Comparison of ENCODE assay signal across 8 cellular contexts in genomic region chr2:112645396-112646101, GRCh38. TPM values are rescaled to one million over a fixed set of nuclear protein-coding genes. Genes with fewer than 3 reads are reported as not detected.
DNase-seq lines count a peak whose midpoint lies in the region; ATAC-seq and TF ChIP-seq lines count a peak whose summit lies in the region.

TSS of gene SLC20A1 (plus strand) at chr2:112645939. CDS start at chr2:112646829, 890 bp downstream.

- peak within 1 kb of the TSS; percentile 94 for H3K4me3 ChIP-seq in GM08714 (ENCODE audit: low read length)
- H3K4me3 ChIP-seq in HFF-Myc (replicated peaks; ENCODE audit: low read depth, low read length): peak within 1 kb of the TSS; percentile 93
- H3K4me3 ChIP-seq in SK-N-SH (ENCODE audit: low read depth in 2 of 2, low read length in 1 of 2): peak within 1 kb of the TSS; percentile 62 to 76
- H3K4me3 ChIP-seq in osteoblast (ENCODE audit: insufficient read depth, low read length): peak within 1 kb of the TSS; percentile 91
- H3K4me3 ChIP-seq in thoracic aorta: peak within 1 kb of the TSS; percentile 95

- peaks cover 21 to 48% of the 10 kb centered on the region in 2 experiments for H3K4me1 ChIP-seq in SK-N-SH (ENCODE audit: control insufficient read depth in 1 of 2, insufficient read depth in 2 of 2, low read depth in 1 of 2, low read length in 1 of 2)
- peaks cover 70% of the 10 kb centered on the region for H3K4me1 ChIP-seq in osteoblast (ENCODE audit: insufficient read depth, low read length)
- peaks cover 18 to 59% of the 10 kb centered on the region in 2 donors for H3K4me1 ChIP-seq in thoracic aorta (ENCODE audit: control insufficient read depth in 1 of 2, low read depth in 2 of 2)

- H3K27me3 ChIP-seq in SK-N-SH (ENCODE audit: insufficient read depth) (no peaks in the 10 kb centered on the region), osteoblast (ENCODE audit: insufficient read depth, low read length) (no peaks in the 10 kb centered on the region), thoracic aorta (replicated peaks; ENCODE audit: insufficient read depth) (no peaks in the 10 kb centered on the region)

- 2% methylated on average over 18 of the region's 82 CpGs for WGBS in SK-N-SH (ENCODE audit: low lambda C conversion rate)

- H3K4me1 Mint-ChIP-seq in activated naive CD4-positive, alpha-beta T cell treated with anti-CD3 and anti-CD28 coated beads, Interleukin-2, amount 50 U/mL, for 24 hours: peaks cover 54% of the 10 kb centered on the region

- H3K4me3 Mint-ChIP-seq in activated naive CD4-positive, alpha-beta T cell treated with anti-CD3 and anti-CD28 coated beads, Interleukin-2, amount 50 U/mL, for 24 hours: peak within 1 kb of the TSS; percentile 96

- peak; percentile 71 for DNase-seq in HFF-Myc (ENCODE audit: extremely low read depth, low read depth)
- peak; percentile 98 for DNase-seq in NAMALWA (ENCODE audit: low spot score)
- DNase-seq in SK-N-SH: peak; percentile 99
- no peak for DNase-seq in glomerular endothelial cell (ENCODE audit: extremely low read depth, low read depth, low spot score)
- DNase-seq in osteoblast (ENCODE audit: insufficient read length, low spot score, missing footprints): peak; percentile 99
- peak; percentile 67 for DNase-seq in thoracic aorta (ENCODE audit: low spot score)

- H3K9me3 ChIP-seq in SK-N-SH (no peaks in the 10 kb centered on the region), osteoblast (ENCODE audit: low read depth, low read length) (no peaks in the 10 kb centered on the region), thoracic aorta (no peaks in the 10 kb centered on the region)

- TF ChIP-seq EP300 in SK-N-SH (IDR thresholded peaks at IDR 0.05; ENCODE audit: borderline replicate concordance in 1 of 2, low read depth in 1 of 2, low read length in 1 of 2): no peak

- no peak for TF ChIP-seq RAD21 in SK-N-SH (IDR thresholded peaks at IDR 0.05; ENCODE audit: low read length)

- peaks cover 22% of the 10 kb centered on the region for H3K36me3 Mint-ChIP-seq in activated naive CD4-positive, alpha-beta T cell treated with anti-CD3 and anti-CD28 coated beads, Interleukin-2, amount 50 U/mL, for 24 hours

- peaks cover 40% of the 10 kb centered on the region for H4K20me1 ChIP-seq in SK-N-SH (ENCODE audit: insufficient read depth)
- H4K20me1 ChIP-seq in osteoblast (ENCODE audit: insufficient read depth, low read length): peaks cover 36% of the 10 kb centered on the region

- H3K27me3 Mint-ChIP-seq in activated naive CD4-positive, alpha-beta T cell treated with anti-CD3 and anti-CD28 coated beads, Interleukin-2, amount 50 U/mL, for 24 hours: no peaks in the 10 kb centered on the region

- peak within 1 kb of the TSS; percentile 87 to 93 for H3K27ac ChIP-seq in SK-N-SH (ENCODE audit: low read depth in 2 of 2, low read length in 1 of 2)
- H3K27ac ChIP-seq in osteoblast (ENCODE audit: low read depth, low read length): peak within 1 kb of the TSS; percentile 83
- peak within 1 kb of the TSS; percentile 96 to 97 for H3K27ac ChIP-seq in thoracic aorta

- H3K9me2 ChIP-seq in SK-N-SH: no peaks in the 10 kb centered on the region

- H3K9me3 Mint-ChIP-seq in activated naive CD4-positive, alpha-beta T cell treated with anti-CD3 and anti-CD28 coated beads, Interleukin-2, amount 50 U/mL, for 24 hours: no peaks in the 10 kb centered on the region

- CTCF ChIA-PET in SK-N-SH (lab: Yijun Ruan, JAX): interaction anchor here (0.9 to 3.2 kb wide), 13 partner anchors 10 to 117 kb away, joined by 3 to 26 read pairs (median 5); no protein-coding TSS in a partner anchor

- H3K36me3 ChIP-seq in SK-N-SH (replicated peaks in 1 of 2; ENCODE audit: control insufficient read depth in 1 of 2, insufficient read depth in 2 of 2, low read length in 1 of 2) (peaks cover 31 to 34% of the 10 kb centered on the region in 2 experiments), osteoblast (ENCODE audit: insufficient read depth, low read length) (peaks cover 38% of the 10 kb centered on the region), thoracic aorta (peaks cover 5% of the 10 kb centered on the region)

- peaks cover 22% of the 10 kb centered on the region for H3F3A ChIP-seq in SK-N-SH (replicated peaks; ENCODE audit: insufficient read depth)

- peak within 1 kb of the TSS; percentile 81 for H2AFZ ChIP-seq in SK-N-SH (ENCODE audit: low read depth)
- H2AFZ ChIP-seq in osteoblast (ENCODE audit: low read length): peak within 1 kb of the TSS; percentile 69

- H3K4me2 ChIP-seq in SK-N-SH: peak within 1 kb of the TSS; percentile 97
- H3K4me2 ChIP-seq in osteoblast (ENCODE audit: insufficient read depth, low read length): peak within 1 kb of the TSS; percentile 99

- TF ChIP-seq CTCF in HFF-Myc (IDR thresholded peaks at IDR 0.05; ENCODE audit: low read depth, low read length, missing control alignments): peak; percentile 40
- peak; percentile 43 for TF ChIP-seq CTCF in SK-N-SH (IDR thresholded peaks at IDR 0.05)
- peak; percentile 15 for TF ChIP-seq CTCF in osteoblast (IDR thresholded peaks at IDR 0.05; ENCODE audit: extremely low read depth, low read depth, low read length)
- peak; percentile 46 for TF ChIP-seq CTCF in thoracic aorta (IDR thresholded peaks at IDR 0.05)

- H3K27ac Mint-ChIP-seq in activated naive CD4-positive, alpha-beta T cell treated with anti-CD3 and anti-CD28 coated beads, Interleukin-2, amount 50 U/mL, for 24 hours: peak within 1 kb of the TSS; percentile 85

- H3K79me2 ChIP-seq in SK-N-SH (ENCODE audit: insufficient read depth) (peaks cover 63% of the 10 kb centered on the region), osteoblast (ENCODE audit: insufficient read depth, low read length) (peaks cover 68% of the 10 kb centered on the region)

- H3K9ac ChIP-seq in SK-N-SH: peak within 1 kb of the TSS; percentile 96

- POLR2A ChIA-PET in SK-N-SH (lab: Yijun Ruan, JAX): interaction anchor here (0.9 to 1.8 kb wide), 6 partner anchors 12 to 19 kb away, joined by 3 to 8 read pairs (median 4); no protein-coding TSS in a partner anchor

- ATAC-seq in thoracic aorta (ENCODE audit: insufficient number of reproducible peaks, low FRiP score, low read depth): peak; percentile 93

TF ChIP-seq in SK-N-SH, 30 proteins besides CTCF, POLR2A, EP300 and RAD21 (continues in another document):
- TF ChIP-seq TCF12 (IDR thresholded peaks at IDR 0.05): peak; percentile 21; the same call in 1 of the 2 replicates
- no peak for TF ChIP-seq GABPA (IDR thresholded peaks at IDR 0.05; ENCODE audit: low read depth)
- TF ChIP-seq USF2 (IDR thresholded peaks at IDR 0.05; ENCODE audit: borderline replicate concordance, low read depth, low read length): peak; percentile 57
- peak; percentile 98 for TF ChIP-seq POLR2AphosphoS5 (IDR thresholded peaks at IDR 0.05; ENCODE audit: low read depth, low read length)
- TF ChIP-seq CHD2 (IDR thresholded peaks at IDR 0.05; ENCODE audit: low read length, partially characterized antibody): no peak
- no peak for TF ChIP-seq ELF1 (IDR thresholded peaks at IDR 0.05)
- TF ChIP-seq REST (IDR thresholded peaks at IDR 0.05; ENCODE audit: low read depth, low read length): peak; percentile 54; the same call in 1 of the 2 replicates
- no peak for TF ChIP-seq PBX3 (IDR thresholded peaks at IDR 0.05)
- TF ChIP-seq RCOR1 (IDR thresholded peaks at IDR 0.05; ENCODE audit: low read length): no peak; the same call in 1 of the 2 replicates
- peak; percentile 89 for TF ChIP-seq TAF1 (IDR thresholded peaks at IDR 0.05; ENCODE audit: borderline replicate concordance, low read depth, low read length)

RNA-seq across cellular contexts. Expression of gene SLC20A1, which starts in this region (rescaled TPM):
- polyA plus RNA-seq in SK-N-SH (2012; rRNA removed): 56.3 and 62.0 TPM in 2 replicates
- 52.8 and 58.8 TPM in 2 replicates for polyA plus RNA-seq in SK-N-SH (2012; cell fraction: cytosol; rRNA removed)
- polyA plus RNA-seq in SK-N-SH (2012; cell fraction: nucleus; rRNA removed): 64.5 and 103 TPM in 2 replicates
- total RNA-seq in glomerular endothelial cell (90.7 and 103 TPM in 2 replicates), osteoblast (96.3 and 131 TPM in 2 replicates), thoracic aorta (100 to 1,000 TPM in 1 of 2 donors, 10 to 100 TPM in 1; 62.3 to 146 TPM)
